18 cellular contexts compared by ENCODE assay signal in the genomic region with DNA sequence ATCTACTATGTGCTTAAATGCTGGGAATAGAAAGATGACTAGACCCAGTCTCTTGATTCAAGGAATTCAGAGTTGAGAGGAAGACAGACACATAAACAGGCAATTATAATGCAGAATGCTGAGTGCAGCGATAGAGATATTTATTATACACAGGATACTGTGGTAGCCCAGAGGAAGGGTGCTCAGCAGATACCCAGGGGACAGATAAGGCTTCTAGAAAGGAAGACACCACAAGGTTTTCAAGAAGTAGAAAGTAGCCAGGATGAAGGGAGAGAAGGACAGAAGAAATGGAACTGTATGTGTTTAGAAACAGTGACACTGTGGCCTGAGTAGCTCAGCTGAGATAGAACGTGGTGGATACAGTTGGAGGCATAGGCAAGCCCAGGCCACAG.
DNase-seq lines count a peak whose midpoint lies in the region; ATAC-seq and TF ChIP-seq lines count a peak whose summit lies in the region.
"Had no signal": no experiment of that assay in that cellular context is flagged by ENCODE, and none has a peak within 500 bp of the region (broad histone marks: within the 10 kb centered on the region; RNA-seq: fewer than 3 reads in every experiment).

No MANE protein-coding gene starts in this region.

- H3F3A ChIP-seq in Loucy (ENCODE audit: low read depth) = no peaks in the 10 kb centered on the region; the same call in 1 of the 2 replicates
- H3F3A ChIP-seq in GM23248 (ENCODE audit: insufficient read depth) = no peaks in the 10 kb centered on the region

- H3K27ac Mint-ChIP-seq in activated naive CD4-positive, alpha-beta T cell treated with anti-CD3 and anti-CD28 coated beads, Interleukin-2, amount 10 ng/mL, durations not matched to agents 7 days and 5 days = peak overlapping the region; percentile 21
- H3K27ac Mint-ChIP-seq in activated T-helper 2 cell treated with anti-CD3 and anti-CD28 coated beads, Interferon-gamma antibody, Interleukin-2, Interleukin-4, amounts not matched to agents 10 μg/mL and 5 μg/mL and 100 μg/mL, durations not matched to agents 14 hours and 24 hours and 36 hours = peak overlapping the region; percentile 1
- H3K27ac Mint-ChIP-seq: activated T-cell treated with anti-CD3 and anti-CD28 coated beads, Interleukin-2, amount 50 U/mL, for 24 hours had no signal

- H3K27ac ChIP-seq in psoas muscle = peak overlapping the region; percentile 73
- H3K27ac ChIP-seq in GM23248 = no peak overlapping the region
- peak overlapping the region in 2 of 8 donors; percentile 28 to 43 for H3K27ac ChIP-seq in spleen
- H3K27ac ChIP-seq: hepatocyte, right lobe of liver had no signal

- in situ Hi-C loops in GM23248 (cut with MboI) = no loop called here

- H3K79me2 ChIP-seq in Loucy (ENCODE audit: insufficient read depth, low read length) = no peaks in the 10 kb centered on the region
- no peaks in the 10 kb centered on the region for H3K79me2 ChIP-seq in GM23248 (ENCODE audit: insufficient read depth)

- 74 to 89% (median 78%) methylated on average over 2 of the region's 2 CpGs for WGBS in psoas muscle, 3 donors
- WGBS in GM23248 (ENCODE audit: low coverage in 1 of 2, low lambda C conversion rate in 2 of 2, missing lambda C conversion rate in 2 of 2), 2 experiments = 82 to 91% methylated on average over 2 of the region's 2 CpGs
- 45 to 57% (median 54%) methylated on average over 2 of the region's 2 CpGs for WGBS in spleen, 5 donors

- no peaks in the 10 kb centered on the region for H3K36me3 Mint-ChIP-seq in activated naive CD4-positive, alpha-beta T cell treated with anti-CD3 and anti-CD28 coated beads, Interleukin-2, amount 10 ng/mL, durations not matched to agents 7 days and 5 days
- H3K36me3 Mint-ChIP-seq in activated T-helper 2 cell treated with anti-CD3 and anti-CD28 coated beads, Interferon-gamma antibody, Interleukin-2, Interleukin-4, amounts not matched to agents 10 μg/mL and 5 μg/mL and 100 μg/mL, durations not matched to agents 14 hours and 24 hours and 36 hours (ENCODE audit: low read depth) = no peaks in the 10 kb centered on the region

- H3K4me1 ChIP-seq in Loucy (ENCODE audit: insufficient read depth, low read length, poor library complexity, severe bottlenecking) (peaks cover 67% of the 10 kb centered on the region), psoas muscle (peaks cover 98% of the 10 kb centered on the region), GM23248 (ENCODE audit: insufficient read depth) (no peaks in the 10 kb centered on the region), spleen (peaks cover 0 to 54% (median 18%) of the 10 kb centered on the region in 6 donors)

- DNase-seq in activated naive CD4-positive, alpha-beta T cell treated with anti-CD3 and anti-CD28 coated beads, Interleukin-2, amount 10 ng/mL, durations not matched to agents 7 days and 5 days = no peak
- no peak for DNase-seq in activated naive CD4-positive, alpha-beta T cell (lab: John Stamatoyannopoulos, UW)
- no peak for DNase-seq in activated T-helper 2 cell treated with anti-CD3 and anti-CD28 coated beads, Interferon-gamma antibody, Interleukin-2, Interleukin-4, amounts not matched to agents 10 μg/mL and 5 μg/mL and 100 μg/mL, durations not matched to agents 14 hours and 24 hours and 36 hours (ENCODE audit: low spot score)
- DNase-seq in psoas muscle (no peak), GM23248 (no peak), spleen (no peak)
- DNase-seq: activated T-cell treated with anti-CD3 and anti-CD28 coated beads, Interleukin-2, amount 50 U/mL, for 24 hours; COR-L47; EL; HCEC 1CT; kidney; NCI-H187; NCI-H345; right lobe of liver; stimulated activated CD4-positive, alpha-beta T cell treated with anti-CD3 and anti-CD28 coated beads, Interleukin-1b, Interleukin-23, amount 100 ng/mL, for 48 hours had no signal

- intact Hi-C loops in activated T-helper 2 cell treated with anti-CD3 and anti-CD28 coated beads, Interferon-gamma antibody, Interleukin-2, Interleukin-4, amounts not matched to agents 10 μg/mL and 5 μg/mL and 100 μg/mL, durations not matched to agents 14 hours and 24 hours and 36 hours (cut with micrococcal nuclease) = loop anchor here (5.0 to 10.0 kb wide), 2 partner anchors 34 to 52 kb away; no protein-coding TSS in a partner anchor
- intact Hi-C loops in psoas muscle (cut with DNase I) = no loop called here
- intact Hi-C loops in spleen (cut with DNase I; ENCODE audit: low total_unique reads) = no loop called here

- peaks cover 30% of the 10 kb centered on the region for H3K27me3 Mint-ChIP-seq in activated naive CD4-positive, alpha-beta T cell treated with anti-CD3 and anti-CD28 coated beads, Interleukin-2, amount 10 ng/mL, durations not matched to agents 7 days and 5 days
- H3K27me3 Mint-ChIP-seq in activated T-helper 2 cell treated with anti-CD3 and anti-CD28 coated beads, Interferon-gamma antibody, Interleukin-2, Interleukin-4, amounts not matched to agents 10 μg/mL and 5 μg/mL and 100 μg/mL, durations not matched to agents 14 hours and 24 hours and 36 hours (ENCODE audit: low read depth) = peaks cover 19% of the 10 kb centered on the region
- H3K27me3 Mint-ChIP-seq: activated T-cell treated with anti-CD3 and anti-CD28 coated beads, Interleukin-2, amount 50 U/mL, for 24 hours had no signal

- H2AFZ ChIP-seq in Loucy (ENCODE audit: low read length) = no peak overlapping the region
- no peak overlapping the region for H2AFZ ChIP-seq in GM23248
- H2AFZ ChIP-seq: hepatocyte had no signal

- no peak overlapping the region for H3K4me3 Mint-ChIP-seq in activated naive CD4-positive, alpha-beta T cell treated with anti-CD3 and anti-CD28 coated beads, Interleukin-2, amount 10 ng/mL, durations not matched to agents 7 days and 5 days
- peak overlapping the region; percentile 10 for H3K4me3 Mint-ChIP-seq in activated T-helper 2 cell treated with anti-CD3 and anti-CD28 coated beads, Interferon-gamma antibody, Interleukin-2, Interleukin-4, amounts not matched to agents 10 μg/mL and 5 μg/mL and 100 μg/mL, durations not matched to agents 14 hours and 24 hours and 36 hours (ENCODE audit: low read depth)
- H3K4me3 Mint-ChIP-seq: activated T-cell treated with anti-CD3 and anti-CD28 coated beads, Interleukin-2, amount 50 U/mL, for 24 hours had no signal

- ATAC-seq in psoas muscle = no peak
- ATAC-seq in HG03025 (IDR thresholded peaks at IDR 0.05; ENCODE audit: low FRiP score, unreplicated experiment) = no peak

- peak overlapping the region; percentile 65 for H3K9ac ChIP-seq in Loucy (ENCODE audit: low read depth, low read length, poor library complexity, severe bottlenecking)
- H3K9ac ChIP-seq in GM23248 = no peak overlapping the region

- TF ChIP-seq CTCF in Loucy (conservative IDR thresholded peaks at IDR 0.05; ENCODE audit: low read length) (no peak), psoas muscle (IDR thresholded peaks at IDR 0.05) (no peak), spleen (IDR thresholded peaks at IDR 0.05 in 8 of 11, conservative IDR thresholded peaks at IDR 0.05 in 3 of 11) (no peak)

- CTCF ChIA-PET in activated naive CD4-positive, alpha-beta T cell treated with anti-CD3 and anti-CD28 coated beads, Interleukin-2, amount 10 ng/mL, durations not matched to agents 7 days and 5 days (lab: Charles Lee) = interaction anchor here (0.6 to 1.2 kb wide), 3 partner anchors 24 to 87 kb away, joined by 3 to 5 read pairs (median 3); no protein-coding TSS in a partner anchor

- peaks cover 40% of the 10 kb centered on the region for H3K4me1 Mint-ChIP-seq in activated naive CD4-positive, alpha-beta T cell treated with anti-CD3 and anti-CD28 coated beads, Interleukin-2, amount 10 ng/mL, durations not matched to agents 7 days and 5 days
- peaks cover 40% of the 10 kb centered on the region for H3K4me1 Mint-ChIP-seq in activated T-helper 2 cell treated with anti-CD3 and anti-CD28 coated beads, Interferon-gamma antibody, Interleukin-2, Interleukin-4, amounts not matched to agents 10 μg/mL and 5 μg/mL and 100 μg/mL, durations not matched to agents 14 hours and 24 hours and 36 hours (ENCODE audit: low read depth)

- H4K20me1 ChIP-seq in Loucy (ENCODE audit: insufficient read depth, low read length, poor library complexity, severe bottlenecking) (no peaks in the 10 kb centered on the region), GM23248 (ENCODE audit: insufficient read depth) (no peaks in the 10 kb centered on the region)

- no peaks in the 10 kb centered on the region for H3K9me3 Mint-ChIP-seq in activated naive CD4-positive, alpha-beta T cell treated with anti-CD3 and anti-CD28 coated beads, Interleukin-2, amount 10 ng/mL, durations not matched to agents 7 days and 5 days
- H3K9me3 Mint-ChIP-seq in activated T-helper 2 cell treated with anti-CD3 and anti-CD28 coated beads, Interferon-gamma antibody, Interleukin-2, Interleukin-4, amounts not matched to agents 10 μg/mL and 5 μg/mL and 100 μg/mL, durations not matched to agents 14 hours and 24 hours and 36 hours = no peaks in the 10 kb centered on the region
- H3K9me3 Mint-ChIP-seq: activated T-cell treated with anti-CD3 and anti-CD28 coated beads, Interleukin-2, amount 50 U/mL, for 24 hours had no signal

- peak overlapping the region; percentile 37 for H3K4me3 ChIP-seq in Loucy (ENCODE audit: low read length, poor library complexity, severe bottlenecking)
- no peak overlapping the region for H3K4me3 ChIP-seq in psoas muscle
- H3K4me3 ChIP-seq in GM23248 = no peak overlapping the region
- H3K4me3 ChIP-seq in spleen = no peak overlapping the region
- H3K4me3 ChIP-seq: hepatocyte, right lobe of liver had no signal

- H3K27me3 ChIP-seq in Loucy (ENCODE audit: insufficient read depth, low read length, poor library complexity, severe bottlenecking) (no peaks in the 10 kb centered on the region), psoas muscle (ENCODE audit: insufficient read depth in 3 of 3, low read length in 2 of 3) (no peaks in the 10 kb centered on the region), GM23248 (replicated peaks; ENCODE audit: insufficient read depth) (no peaks in the 10 kb centered on the region; the same call in 1 of the 2 replicates), spleen (replicated peaks in 1 of 7) (no peaks in the 10 kb centered on the region)
- H3K27me3 ChIP-seq: hepatocyte, right lobe of liver had no signal

- H3K9me2 ChIP-seq in Loucy (replicated peaks; ENCODE audit: low read depth, low read length) (no peaks in the 10 kb centered on the region), GM23248 (ENCODE audit: insufficient read depth) (no peaks in the 10 kb centered on the region)

- H3K4me2 ChIP-seq in Loucy (ENCODE audit: low read depth, low read length, poor library complexity, severe bottlenecking) (peak overlapping the region; percentile 72), GM23248 (ENCODE audit: unreplicated experiment) (no peak overlapping the region)
- H3K4me2 ChIP-seq: hepatocyte had no signal

- TF ChIP-seq POLR2A in spleen (IDR thresholded peaks at IDR 0.05) = no peak

- no peaks in the 10 kb centered on the region for H3K36me3 ChIP-seq in Loucy (ENCODE audit: insufficient read depth, low read length)
- H3K36me3 ChIP-seq in psoas muscle (ENCODE audit: insufficient read depth in 1 of 2, low read depth in 1 of 2) = peaks cover under 1 to 27% of the 10 kb centered on the region in 2 donors
- H3K36me3 ChIP-seq in GM23248 (ENCODE audit: low read depth) = no peaks in the 10 kb centered on the region
- H3K36me3 ChIP-seq in spleen = peaks cover 0 to 21% (median 0%) of the 10 kb centered on the region in 6 donors

- H3K9me3 ChIP-seq in Loucy (ENCODE audit: insufficient read depth, low read depth, low read length) (no peaks in the 10 kb centered on the region), psoas muscle (no peaks in the 10 kb centered on the region), GM23248 (ENCODE audit: low read depth) (no peaks in the 10 kb centered on the region), spleen (no peaks in the 10 kb centered on the region)
- H3K9me3 ChIP-seq: right lobe of liver had no signal
